ENCODE assay signal across 8 cellular contexts in the genomic region with DNA sequence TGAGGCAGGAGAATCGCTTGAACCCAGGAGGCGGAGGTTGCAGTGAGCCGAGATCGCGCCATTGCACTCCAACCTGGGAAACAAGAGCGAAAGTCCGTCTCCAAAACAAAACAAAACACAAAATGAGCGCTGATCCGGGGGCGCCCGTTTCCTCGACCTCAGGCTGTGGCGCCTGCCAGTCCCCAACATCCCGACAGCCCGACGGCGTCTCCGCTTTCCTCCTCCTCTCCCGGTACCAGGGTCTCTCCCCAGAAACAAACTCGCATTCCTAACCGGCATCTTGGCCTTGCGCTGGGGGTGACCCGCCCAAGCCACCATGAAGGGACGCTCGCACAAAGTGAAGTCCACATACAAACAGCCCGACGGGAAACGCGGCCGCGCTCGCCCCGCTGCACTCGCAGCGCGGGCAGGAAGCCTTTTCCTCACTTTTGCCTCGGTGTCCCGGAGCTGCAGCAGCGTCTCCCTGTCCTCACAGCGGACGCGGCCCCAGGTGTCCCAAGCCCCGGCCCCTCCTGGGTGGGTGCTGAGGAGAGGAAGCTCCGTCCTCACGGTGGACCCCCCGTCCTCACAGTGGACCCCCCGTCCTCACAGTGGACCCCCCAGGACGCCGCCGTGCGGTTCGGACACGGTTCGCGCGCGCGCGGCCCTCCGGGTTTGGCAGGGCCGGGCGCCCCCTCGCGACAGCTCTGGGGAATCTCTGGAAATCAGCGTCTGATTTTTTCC.
DNase-seq lines count a peak whose midpoint lies in the region; ATAC-seq and TF ChIP-seq lines count a peak whose summit lies in the region.
"Not testable (repeated sequence)": the region's sequence is repeated elsewhere in the genome, so short reads cannot be mapped to it uniquely, and the experiment has no call there.

No MANE protein-coding gene starts in this region.

- not testable (repeated sequence) for H3K36me3 ChIP-seq in RWPE2 (ENCODE audit: low read depth); subcutaneous abdominal adipose tissue (ENCODE audit: control insufficient read depth in 5 of 5, insufficient read depth in 5 of 5, low read length in 5 of 5)

- not testable (repeated sequence) for H3K36me3 Mint-ChIP-seq in effector memory CD8-positive, alpha-beta T cell (ENCODE audit: insufficient read depth)

- not testable (repeated sequence) for H3K27me3 ChIP-seq in RWPE2 (ENCODE audit: insufficient read depth, poor library complexity, severe bottlenecking); subcutaneous abdominal adipose tissue (ENCODE audit: control insufficient read depth in 5 of 5, insufficient read depth in 4 of 5, low read length in 5 of 5)

- not testable (repeated sequence) for H3K9me3 ChIP-seq in RWPE2 (ENCODE audit: severe bottlenecking); subcutaneous abdominal adipose tissue (ENCODE audit: control insufficient read depth in 5 of 5, low read length in 5 of 5)

- TF ChIP-seq CTCF in RWPE2 (IDR thresholded peaks at IDR 0.05; ENCODE audit: poor library complexity, severe bottlenecking) = peak; percentile 84

- H3K4me1 Mint-ChIP-seq in effector memory CD8-positive, alpha-beta T cell (ENCODE audit: low read depth in 2 of 2) = not testable (repeated sequence)

- not testable (repeated sequence) for H3K9me3 Mint-ChIP-seq in effector memory CD8-positive, alpha-beta T cell

- H3K27ac ChIP-seq in RWPE2 (ENCODE audit: poor library complexity, severe bottlenecking); subcutaneous abdominal adipose tissue (ENCODE audit: low read depth, low read length): not testable (repeated sequence)

- not testable (repeated sequence) for TF ChIP-seq EP300 in Ishikawa (IDR thresholded peaks at IDR 0.05; ENCODE audit: borderline replicate concordance)

- H3K4me3 ChIP-seq in RWPE2 (ENCODE audit: severe bottlenecking) (peak overlapping the region; percentile 35), subcutaneous abdominal adipose tissue (ENCODE audit: low read depth in 1 of 5, low read length in 5 of 5) (peak overlapping the region in 4 of 5 donors; percentile 60 to 75 (median 65))

- peaks cover 15 to 38% of the 10 kb centered on the region in 2 donors for H3K27me3 Mint-ChIP-seq in effector memory CD8-positive, alpha-beta T cell

- peak; percentile 77 for TF ChIP-seq RAD21 in Ishikawa (IDR thresholded peaks at IDR 0.05; ENCODE audit: low read depth)

- ATAC-seq in RWPE2 (ENCODE audit: low read depth) = peak; percentile 59; the same call in 2 of the 3 replicates
- not testable (repeated sequence) for ATAC-seq in effector memory CD8-positive, alpha-beta T cell (replicated peaks)

- peak overlapping the region in 1 of 2 donors; percentile 72 for H3K27ac Mint-ChIP-seq in effector memory CD8-positive, alpha-beta T cell

- peak overlapping the region; percentile 78 to 84 for H3K4me3 Mint-ChIP-seq in effector memory CD8-positive, alpha-beta T cell

- peak overlapping the region in 1 of 5 donors; percentile 68 for H3K9ac ChIP-seq in subcutaneous abdominal adipose tissue (ENCODE audit: low read length in 5 of 5)

- not testable (repeated sequence) for H3K4me1 ChIP-seq in RWPE2 (ENCODE audit: insufficient read depth, poor library complexity, severe bottlenecking)
- H3K4me1 ChIP-seq in subcutaneous abdominal adipose tissue (ENCODE audit: control insufficient read depth in 5 of 5, insufficient read depth in 5 of 5, low read length in 5 of 5) = peaks cover 0 to 14% (median 6%) of the 10 kb centered on the region in 5 donors

- DNase-seq in COR-L47 (lab: John Stamatoyannopoulos, UW) (peak; percentile 13), activated T-helper 1 cell treated with Interleukin-2 at 50 U/mL for 16 hours (ENCODE audit: low read depth) (peak; percentile 16), islet precursor cell (peak; percentile 81), pons (ENCODE audit: low spot score) (peak; percentile 12)
- not testable (repeated sequence) for DNase-seq in RWPE2 (ENCODE audit: low spot score)
- DNase-seq in effector memory CD8-positive, alpha-beta T cell = peak in 2 of 3 experiments; percentile 14 to 35

TF ChIP-seq in Ishikawa, 13 proteins besides CTCF, POLR2A, EP300 and RAD21:
- TF ChIP-seq, protein P1, sequence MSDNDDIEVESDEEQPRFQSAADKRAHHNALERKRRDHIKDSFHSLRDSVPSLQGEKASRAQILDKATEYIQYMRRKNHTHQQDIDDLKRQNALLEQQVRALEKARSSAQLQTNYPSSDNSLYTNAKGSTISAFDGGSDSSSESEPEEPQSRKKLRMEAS (IDR thresholded peaks at IDR 0.05) = peak; percentile 42; the same call in 1 of the 2 replicates
- TF ChIP-seq ZBTB7A (IDR thresholded peaks at IDR 0.05; ENCODE audit: low read depth) = peak; percentile 60; the same call in 1 of the 2 replicates
